3 cellular contexts compared by ENCODE assay signal in the genomic region with DNA sequence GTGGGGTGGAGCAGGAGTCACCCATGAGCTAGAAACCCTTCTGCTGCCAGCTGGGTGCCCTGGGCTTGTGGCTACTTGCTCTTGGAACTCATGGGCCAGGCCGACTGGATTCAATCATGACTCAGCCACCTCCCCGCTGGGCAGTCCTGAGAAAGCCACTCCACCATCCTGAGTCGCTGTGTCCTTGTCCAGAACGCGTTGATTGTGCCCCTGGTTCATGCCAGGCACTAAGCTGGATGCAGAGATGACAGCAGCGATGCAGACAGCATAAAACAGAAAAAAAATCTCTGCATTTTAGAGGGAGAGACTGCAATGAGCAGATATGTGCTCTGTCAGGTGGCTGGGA.
TF ChIP-seq lines count a peak whose summit lies in the region.

No MANE protein-coding gene starts in this region.

TF ChIP-seq in A549, 52 proteins besides CTCF, POLR2A, EP300 and RAD21 (continued from another document):
- TF ChIP-seq PBX3 (IDR thresholded peaks at IDR 0.05) (no peak), GATA3 (IDR thresholded peaks at IDR 0.05; ENCODE audit: borderline replicate concordance) (no peak), RFX5 (IDR thresholded peaks at IDR 0.05) (no peak), KDM1A (IDR thresholded peaks at IDR 0.05; ENCODE audit: low read depth) (no peak), PHF8 (IDR thresholded peaks at IDR 0.05; ENCODE audit: borderline replicate concordance, low read depth) (no peak), TP53 (CRISPR knock-in tag; IDR thresholded peaks at IDR 0.05) (no peak), FOXS1 (CRISPR knock-in tag; IDR thresholded peaks at IDR 0.05) (no peak), NPAS2 (CRISPR knock-in tag; IDR thresholded peaks at IDR 0.05; ENCODE audit: borderline replicate concordance) (no peak), EHMT2 (IDR thresholded peaks at IDR 0.05; ENCODE audit: low read depth) (no peak), MAFK (IDR thresholded peaks at IDR 0.05; ENCODE audit: partially characterized antibody) (no peak)
- TF ChIP-seq, protein P1, sequence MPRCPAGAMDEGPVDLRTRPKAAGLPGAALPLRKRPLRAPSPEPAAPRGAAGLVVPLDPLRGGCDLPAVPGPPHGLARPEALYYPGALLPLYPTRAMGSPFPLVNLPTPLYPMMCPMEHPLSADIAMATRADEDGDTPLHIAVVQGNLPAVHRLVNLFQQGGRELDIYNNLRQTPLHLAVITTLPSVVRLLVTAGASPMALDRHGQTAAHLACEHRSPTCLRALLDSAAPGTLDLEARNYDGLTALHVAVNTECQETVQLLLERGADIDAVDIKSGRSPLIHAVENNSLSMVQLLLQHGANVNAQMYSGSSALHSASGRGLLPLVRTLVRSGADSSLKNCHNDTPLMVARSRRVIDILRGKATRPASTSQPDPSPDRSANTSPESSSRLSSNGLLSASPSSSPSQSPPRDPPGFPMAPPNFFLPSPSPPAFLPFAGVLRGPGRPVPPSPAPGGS (IDR thresholded peaks at IDR 0.05), result no peak
- TF ChIP-seq, protein P2, sequence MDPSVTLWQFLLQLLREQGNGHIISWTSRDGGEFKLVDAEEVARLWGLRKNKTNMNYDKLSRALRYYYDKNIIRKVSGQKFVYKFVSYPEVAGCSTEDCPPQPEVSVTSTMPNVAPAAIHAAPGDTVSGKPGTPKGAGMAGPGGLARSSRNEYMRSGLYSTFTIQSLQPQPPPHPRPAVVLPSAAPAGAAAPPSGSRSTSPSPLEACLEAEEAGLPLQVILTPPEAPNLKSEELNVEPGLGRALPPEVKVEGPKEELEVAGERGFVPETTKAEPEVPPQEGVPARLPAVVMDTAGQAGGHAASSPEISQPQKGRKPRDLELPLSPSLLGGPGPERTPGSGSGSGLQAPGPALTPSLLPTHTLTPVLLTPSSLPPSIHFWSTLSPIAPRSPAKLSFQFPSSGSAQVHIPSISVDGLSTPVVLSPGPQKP (IDR thresholded peaks at IDR 0.05; ENCODE audit: low read depth, low read length), result no peak
- TF ChIP-seq, protein P3, sequence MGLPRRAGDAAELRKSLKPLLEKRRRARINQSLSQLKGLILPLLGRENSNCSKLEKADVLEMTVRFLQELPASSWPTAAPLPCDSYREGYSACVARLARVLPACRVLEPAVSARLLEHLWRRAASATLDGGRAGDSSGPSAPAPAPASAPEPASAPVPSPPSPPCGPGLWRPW (IDR thresholded peaks at IDR 0.05), result no peak

TF ChIP-seq in HEK293, 187 proteins besides CTCF, POLR2A, EP300 and RAD21 (continued from another document):
- no peak for TF ChIP-seq ZNF837 (tag by site-specific recombination; IDR thresholded peaks at IDR 0.05)
- TF ChIP-seq ZNF830 (tag by site-specific recombination; IDR thresholded peaks at IDR 0.05; ENCODE audit: low read depth), result no peak
- no peak for TF ChIP-seq SALL2 (tag by site-specific recombination; IDR thresholded peaks at IDR 0.05; ENCODE audit: borderline replicate concordance)
TF ChIP-seq in HEK293: peak in this region for 2.

TF ChIP-seq in SK-N-SH treated with all-trans-retinoic acid at 6 μM for 48 hours, 23 proteins besides CTCF, POLR2A, EP300 and RAD21 (continued from another document):
- TF ChIP-seq PATZ1 (CRISPR knock-in tag; IDR thresholded peaks at IDR 0.05; ENCODE audit: borderline replicate concordance) (no peak), ZFP30 (CRISPR knock-in tag; IDR thresholded peaks at IDR 0.05) (no peak), ZNF70 (CRISPR knock-in tag; IDR thresholded peaks at IDR 0.05) (no peak), ZNF565 (CRISPR knock-in tag; conservative IDR thresholded peaks at IDR 0.05; ENCODE audit: low read depth) (no peak), SNAI2 (CRISPR knock-in tag; IDR thresholded peaks at IDR 0.05) (no peak), ARNTL (CRISPR knock-in tag; IDR thresholded peaks at IDR 0.05; ENCODE audit: borderline replicate concordance, low read depth) (no peak), PPARA (CRISPR knock-in tag; IDR thresholded peaks at IDR 0.05; ENCODE audit: borderline replicate concordance) (no peak), GLIS3 (CRISPR knock-in tag; IDR thresholded peaks at IDR 0.05) (no peak)
